ENCODE assay signal across 25 cellular contexts in the genomic region with DNA sequence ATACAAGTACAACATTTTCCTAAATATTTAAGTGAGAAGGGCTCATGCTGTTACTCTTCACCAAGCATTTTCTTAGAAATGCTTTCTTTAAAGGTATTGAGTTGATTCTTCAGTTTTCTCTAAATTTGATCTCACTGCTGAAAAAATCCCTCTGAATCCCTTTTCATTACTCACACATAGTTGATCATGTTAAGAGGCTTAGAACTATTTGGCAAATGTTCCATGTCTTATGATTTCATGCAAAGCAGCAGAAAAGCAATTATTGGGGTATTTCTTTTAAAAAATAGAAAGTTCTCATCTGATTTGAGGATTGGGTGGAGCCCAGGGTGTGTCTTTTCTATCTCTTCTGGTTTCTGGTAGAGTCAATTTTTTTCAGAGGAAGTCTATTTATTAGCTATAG.
DNase-seq lines count a peak whose midpoint lies in the region; ATAC-seq, FAIRE-seq and TF ChIP-seq lines count a peak whose summit lies in the region.
"Had no signal": no experiment of that assay in that cellular context is flagged by ENCODE, and none has a peak within 500 bp of the region (broad histone marks: within the 10 kb centered on the region; RNA-seq: fewer than 3 reads in every experiment).

No MANE protein-coding gene starts in this region.

- BruUV-seq in MCF 10A (replicated peaks; lab: Mats Ljungman, UMichigan): no TSS peak

- H3K27ac Mint-ChIP-seq in MCF 10A (ENCODE audit: low read depth, unreplicated experiment) (peak overlapping the region; percentile 27), astrocyte (ENCODE audit: unreplicated experiment) (no peak overlapping the region)
- H3K27ac Mint-ChIP-seq in activated naive CD4-positive, alpha-beta T cell treated with anti-CD3 and anti-CD28 coated beads, Interleukin-2, amount 10 ng/mL, durations not matched to agents 7 days and 5 days: no peak overlapping the region
- H3K27ac Mint-ChIP-seq: activated T-helper 2 cell treated with anti-CD3 and anti-CD28 coated beads, Interferon-gamma antibody, Interleukin-2, Interleukin-4, amounts not matched to agents 10 μg/mL and 5 μg/mL and 100 μg/mL, durations not matched to agents 14 hours and 24 hours and 36 hours; IgD-negative memory B cell had no signal

- H3K27me3 ChIP-seq in breast epithelium (no peaks in the 10 kb centered on the region), astrocyte (ENCODE audit: insufficient read depth, low read length) (no peaks in the 10 kb centered on the region)
- H3K27me3 ChIP-seq: dorsolateral prefrontal cortex, foreskin keratinocyte had no signal

- H3K9me3 ChIP-seq in breast epithelium (no peaks in the 10 kb centered on the region), astrocyte (ENCODE audit: insufficient read depth, low read depth, low read length) (no peaks in the 10 kb centered on the region)
- H3K9me3 ChIP-seq: Caco-2 had no signal

- CTCF ChIA-PET in MCF 10A (lab: Yijun Ruan, JAX): no interaction called here
- CTCF ChIA-PET in activated naive CD4-positive, alpha-beta T cell treated with anti-CD3 and anti-CD28 coated beads, Interleukin-2, amount 10 ng/mL, durations not matched to agents 7 days and 5 days (lab: Charles Lee): no interaction called here

- POLR2A ChIA-PET in MCF 10A (lab: Yijun Ruan, JAX): no interaction called here

- no peak overlapping the region for H3K4me2 ChIP-seq in astrocyte (ENCODE audit: low read length)

- no peak overlapping the region for H3K4me3 Mint-ChIP-seq in MCF 10A (ENCODE audit: unreplicated experiment)
- no peak overlapping the region for H3K4me3 Mint-ChIP-seq in astrocyte (ENCODE audit: unreplicated experiment)
- no peak overlapping the region for H3K4me3 Mint-ChIP-seq in activated naive CD4-positive, alpha-beta T cell treated with anti-CD3 and anti-CD28 coated beads, Interleukin-2, amount 10 ng/mL, durations not matched to agents 7 days and 5 days
- H3K4me3 Mint-ChIP-seq: IgD-negative memory B cell; naive thymus-derived CD8-positive, alpha-beta T cell had no signal

- H2AFZ ChIP-seq in astrocyte (ENCODE audit: low read depth, low read length): no peak overlapping the region

- H3K4me1 Mint-ChIP-seq in MCF 10A (ENCODE audit: insufficient read depth, unreplicated experiment) (peaks cover 21% of the 10 kb centered on the region), astrocyte (ENCODE audit: low read depth, unreplicated experiment) (peaks cover 31% of the 10 kb centered on the region)
- no peaks in the 10 kb centered on the region for H3K4me1 Mint-ChIP-seq in activated naive CD4-positive, alpha-beta T cell treated with anti-CD3 and anti-CD28 coated beads, Interleukin-2, amount 10 ng/mL, durations not matched to agents 7 days and 5 days
- H3K4me1 Mint-ChIP-seq: naive thymus-derived CD8-positive, alpha-beta T cell had no signal

- H3K27me3 Mint-ChIP-seq in MCF 10A (ENCODE audit: insufficient read depth, unreplicated experiment) (no peaks in the 10 kb centered on the region), astrocyte (ENCODE audit: low read depth, unreplicated experiment) (no peaks in the 10 kb centered on the region)
- H3K27me3 Mint-ChIP-seq in activated naive CD4-positive, alpha-beta T cell treated with anti-CD3 and anti-CD28 coated beads, Interleukin-2, amount 10 ng/mL, durations not matched to agents 7 days and 5 days: no peaks in the 10 kb centered on the region
- H3K27me3 Mint-ChIP-seq: IgD-negative memory B cell; naive thymus-derived CD8-positive, alpha-beta T cell had no signal

- intact Hi-C loops in MCF 10A (cut with micrococcal nuclease) (no loop called here), breast epithelium (cut with DNase I; ENCODE audit: low total_unique reads) (no loop called here)

- H3K36me3 Mint-ChIP-seq in MCF 10A (ENCODE audit: insufficient read depth, unreplicated experiment) (peaks cover 4% of the 10 kb centered on the region), astrocyte (ENCODE audit: low read depth, unreplicated experiment) (no peaks in the 10 kb centered on the region)
- no peaks in the 10 kb centered on the region for H3K36me3 Mint-ChIP-seq in activated naive CD4-positive, alpha-beta T cell treated with anti-CD3 and anti-CD28 coated beads, Interleukin-2, amount 10 ng/mL, durations not matched to agents 7 days and 5 days
- H3K36me3 Mint-ChIP-seq: IgD-negative memory B cell; naive thymus-derived CD8-positive, alpha-beta T cell had no signal

- ATAC-seq in GM21515 (IDR thresholded peaks at IDR 0.05; ENCODE audit: unreplicated experiment): no peak
- ATAC-seq: foreskin keratinocyte; HCT116; naive thymus-derived CD8-positive, alpha-beta T cell; SK-N-SH treated with all-trans-retinoic acid at 6 μM for 48 hours had no signal

- no peak for TF ChIP-seq CTCF in MCF 10A (IDR thresholded peaks at IDR 0.05; ENCODE audit: unreplicated experiment)
- TF ChIP-seq CTCF in breast epithelium (IDR thresholded peaks at IDR 0.05): no peak
- no peak for TF ChIP-seq CTCF in astrocyte (IDR thresholded peaks at IDR 0.05; ENCODE audit: insufficient read depth, low read depth, low read length)

- H3K79me2 ChIP-seq in astrocyte (ENCODE audit: insufficient read depth, low read length): no peaks in the 10 kb centered on the region

- DNase-seq in MCF 10A (ENCODE audit: unreplicated experiment) (no peak), breast epithelium (ENCODE audit: low spot score in 2 of 2) (no peak), astrocyte (ENCODE audit: low read depth) (peak; percentile 78), fibroblast of gingiva (ENCODE audit: low read depth) (peak; percentile 29), stromal cell of bone marrow (ENCODE audit: low read depth) (peak; percentile 58), NCI-H2029 (lab: John Stamatoyannopoulos, UW) (no peak)
- DNase-seq in activated naive CD4-positive, alpha-beta T cell treated with anti-CD3 and anti-CD28 coated beads, Interleukin-2, amount 10 ng/mL, durations not matched to agents 7 days and 5 days: no peak
- DNase-seq: activated CD8-positive, alpha-beta memory T cell treated with anti-CD3 and anti-CD28 coated beads, Interleukin-2, amount 50 U/mL, for 4 hours; Caco-2; central memory CD4-positive, alpha-beta T cell; DMS79 treated with DMSO at 0.1 percent for 48 hours; dorsolateral prefrontal cortex; foreskin keratinocyte; midbrain; naive thymus-derived CD8-positive, alpha-beta T cell; NCI-H1105 treated with DMSO at 0.1 percent for 48 hours; NCI-H2081 treated with DMSO at 0.1 percent for 48 hours; occipital lobe had no signal

- no peak for TF ChIP-seq POLR2A in breast epithelium (IDR thresholded peaks at IDR 0.05)

- H3K9ac ChIP-seq in astrocyte (ENCODE audit: low read length): no peak overlapping the region

- H4K20me1 ChIP-seq in astrocyte (ENCODE audit: insufficient read depth, low read length): no peaks in the 10 kb centered on the region

- no peak for FAIRE-seq in astrocyte (lab: Jason Lieb, UNC)
- FAIRE-seq: GM12891 had no signal

- no peak overlapping the region for H3K4me3 ChIP-seq in breast epithelium
- no peak overlapping the region for H3K4me3 ChIP-seq in astrocyte (ENCODE audit: insufficient read depth, low read depth, low read length)
- H3K4me3 ChIP-seq: dorsolateral prefrontal cortex had no signal

- H3K4me1 ChIP-seq in breast epithelium: no peaks in the 10 kb centered on the region
- H3K4me1 ChIP-seq in astrocyte (ENCODE audit: insufficient read depth, low read length): peaks cover 8% of the 10 kb centered on the region
- H3K4me1 ChIP-seq: Caco-2, foreskin keratinocyte had no signal

- H3K9me3 Mint-ChIP-seq in MCF 10A (ENCODE audit: unreplicated experiment) (no peaks in the 10 kb centered on the region), astrocyte (ENCODE audit: unreplicated experiment) (no peaks in the 10 kb centered on the region)
- no peaks in the 10 kb centered on the region for H3K9me3 Mint-ChIP-seq in activated naive CD4-positive, alpha-beta T cell treated with anti-CD3 and anti-CD28 coated beads, Interleukin-2, amount 10 ng/mL, durations not matched to agents 7 days and 5 days
- H3K9me3 Mint-ChIP-seq: activated T-helper 2 cell treated with anti-CD3 and anti-CD28 coated beads, Interferon-gamma antibody, Interleukin-2, Interleukin-4, amounts not matched to agents 10 μg/mL and 5 μg/mL and 100 μg/mL, durations not matched to agents 14 hours and 24 hours and 36 hours had no signal

- no peaks in the 10 kb centered on the region for H3K36me3 ChIP-seq in breast epithelium
- H3K36me3 ChIP-seq in astrocyte (ENCODE audit: insufficient read depth, low read length): no peaks in the 10 kb centered on the region

- H3K27ac ChIP-seq in breast epithelium: no peak overlapping the region
- peak overlapping the region; percentile 23 for H3K27ac ChIP-seq in astrocyte (ENCODE audit: low read depth, low read length)
- H3K27ac ChIP-seq: 22Rv1, dorsolateral prefrontal cortex had no signal

Comparison
In these comparisons a context has a peak if more than half of its experiments do, and no peak if none do; other contexts are left out.
1. DNase-seq: peak in astrocyte (single experiment), fibroblast of gingiva (single experiment) and stromal cell of bone marrow (single experiment); none in MCF 10A (single experiment), breast epithelium (0 of 2), activated naive CD4-positive, alpha-beta T cell treated with anti-CD3 and anti-CD28 coated beads, Interleukin-2, amount 10 ng/mL, durations not matched to agents 7 days and 5 days (single experiment) and NCI-H2029 (single experiment).